ENCODE assay signal across 9 cellular contexts in the genomic region with DNA sequence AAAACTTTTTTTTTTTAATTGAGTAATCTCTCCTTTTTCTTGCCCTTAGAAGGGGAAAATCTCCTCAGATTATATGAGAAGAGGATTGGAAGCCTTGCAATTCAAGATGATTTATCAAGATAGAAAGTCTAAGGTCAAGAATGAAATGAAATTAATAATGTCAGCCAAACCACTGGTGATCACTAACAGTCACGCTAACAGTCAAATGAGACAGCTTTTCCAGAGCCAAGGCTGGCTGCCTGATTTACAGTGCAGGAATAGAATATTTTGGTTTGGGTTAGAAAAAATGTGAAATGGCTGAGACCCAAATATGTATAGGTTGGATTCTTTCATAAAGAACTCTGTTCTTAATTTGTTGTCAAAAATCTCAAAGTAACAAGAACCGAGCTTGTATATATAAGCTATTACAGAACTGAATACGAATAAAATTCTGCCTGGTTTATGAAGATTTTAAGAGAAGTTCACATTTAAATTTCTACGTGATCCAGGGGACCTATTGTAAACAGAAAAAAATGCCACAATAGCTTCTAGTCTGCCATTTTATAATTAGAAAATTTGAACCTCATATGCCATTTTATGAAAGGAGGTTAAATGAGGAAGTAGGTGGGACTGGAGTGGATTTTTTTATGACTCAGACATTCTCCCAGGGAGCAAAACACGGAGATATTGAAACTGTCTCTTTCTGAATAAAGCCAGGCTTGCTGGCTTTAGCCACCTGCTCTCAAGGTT.
A peak's percentile ranks its signal among the peaks of the same experiment; 100 is the strongest.
DNase-seq lines count a peak whose midpoint lies in the region; ATAC-seq and TF ChIP-seq lines count a peak whose summit lies in the region.
"Had no signal": no experiment of that assay in that cellular context is flagged by ENCODE, and none has a peak within 500 bp of the region (broad histone marks: within the 10 kb centered on the region; RNA-seq: fewer than 3 reads in every experiment).

No MANE protein-coding gene starts in this region.

- H3K36me3 Mint-ChIP-seq in WTC11, result peaks cover 4% of the 10 kb centered on the region

- peak overlapping the region; percentile 71 for H3K27ac ChIP-seq in AG04450 (ENCODE audit: low read depth, low read length)
- H3K27ac ChIP-seq in HL-60 (replicated peaks), result peak overlapping the region; percentile 34

- TF ChIP-seq CTCF in AG04450 (IDR thresholded peaks at IDR 0.05; ENCODE audit: low read depth, low read length), result no peak
- TF ChIP-seq CTCF in HL-60 (IDR thresholded peaks at IDR 0.05; ENCODE audit: insufficient read depth, low read length), result no peak
- TF ChIP-seq CTCF in WTC11 (IDR thresholded peaks at IDR 0.05), result no peak

- CTCF ChIA-PET in AG04450 (lab: Charles Lee) (interaction anchor here (0.9 kb wide), 1 partner anchor 152 kb away, joined by 3 read pairs; no protein-coding TSS in a partner anchor), WTC11 (lab: Charles Lee) (no interaction called here)

- H3K9me3 ChIP-seq in AG04450 (ENCODE audit: control insufficient read depth, insufficient read depth, low read length), result no peaks in the 10 kb centered on the region

- peak overlapping the region; percentile 39 for H3K4me3 ChIP-seq in AG04450 (ENCODE audit: low read depth, low read length)
- H3K4me3 ChIP-seq in HL-60 (replicated peaks; ENCODE audit: insufficient read depth, low read length), result no peak overlapping the region

- peaks cover 41% of the 10 kb centered on the region for H3K4me1 Mint-ChIP-seq in WTC11

- DNase-seq in AG04450 (ENCODE audit: low read depth, low spot score), result no peak
- peak in 1 of 2 experiments; percentile 41 for DNase-seq in HL-60 (ENCODE audit: low read depth in 1 of 2, low spot score in 1 of 2)
- DNase-seq in WTC11 (ENCODE audit: low spot score), result no peak
- peak; percentile 43 for DNase-seq in hepatic stellate cell (ENCODE audit: low spot score)
- no peak for DNase-seq in cerebellar nuclear complex (lab: John Stamatoyannopoulos, UW)
- no peak for DNase-seq in stimulated activated CD4-positive, alpha-beta T cell treated with anti-CD3 and anti-CD28 coated beads, Interleukin-4, amount 100 ng/mL, for 4 hours
- no peak for DNase-seq in KG1 (lab: John Stamatoyannopoulos, UW)
- DNase-seq: activated CD4-positive, alpha-beta T cell treated with anti-CD3 and anti-CD28 coated beads for 4 hours had no signal

- peak overlapping the region; percentile 10 for H3K27ac Mint-ChIP-seq in WTC11

- H3K9me3 Mint-ChIP-seq in WTC11, result no peaks in the 10 kb centered on the region

- ATAC-seq in WTC11 (no peak), GM18498 (IDR thresholded peaks at IDR 0.05; ENCODE audit: unreplicated experiment) (no peak)

- H3K27me3 Mint-ChIP-seq in WTC11 (ENCODE audit: low read depth), result no peaks in the 10 kb centered on the region

- POLR2A ChIA-PET in AG04450 (lab: Yijun Ruan, JAX) (interaction anchor here (2.2 kb wide), 1 partner anchor 127 kb away, joined by 12 read pairs; no protein-coding TSS in a partner anchor), WTC11 (lab: Charles Lee) (no interaction called here)

- H3K27me3 ChIP-seq in AG04450 (ENCODE audit: control insufficient read depth, insufficient read depth, low read length), result no peaks in the 10 kb centered on the region
- no peaks in the 10 kb centered on the region for H3K27me3 ChIP-seq in HL-60 (ENCODE audit: insufficient read depth, poor library complexity, severe bottlenecking)

- H3K4me3 Mint-ChIP-seq in WTC11, result no peak overlapping the region

TF ChIP-seq in WTC11, 78 proteins besides CTCF, POLR2A, EP300 and RAD21 (continues in another document):
- TF ChIP-seq, protein P1, sequence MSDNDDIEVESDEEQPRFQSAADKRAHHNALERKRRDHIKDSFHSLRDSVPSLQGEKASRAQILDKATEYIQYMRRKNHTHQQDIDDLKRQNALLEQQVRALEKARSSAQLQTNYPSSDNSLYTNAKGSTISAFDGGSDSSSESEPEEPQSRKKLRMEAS (CRISPR knock-in tag; IDR thresholded peaks at IDR 0.05), result no peak
- TF ChIP-seq KAT7 (CRISPR knock-in tag; IDR thresholded peaks at IDR 0.05; ENCODE audit: borderline replicate concordance) (no peak), NFATC4 (CRISPR knock-in tag; IDR thresholded peaks at IDR 0.05) (no peak), ZNF317 (CRISPR knock-in tag; IDR thresholded peaks at IDR 0.05; ENCODE audit: borderline replicate concordance, low read depth) (no peak), MXD4 (CRISPR knock-in tag; IDR thresholded peaks at IDR 0.05; ENCODE audit: borderline replicate concordance) (no peak), TEAD4 (CRISPR knock-in tag; IDR thresholded peaks at IDR 0.05) (no peak), EMX1 (CRISPR knock-in tag; IDR thresholded peaks at IDR 0.05) (no peak), TEAD1 (CRISPR knock-in tag; IDR thresholded peaks at IDR 0.05) (no peak)
- TF ChIP-seq, protein P2, sequence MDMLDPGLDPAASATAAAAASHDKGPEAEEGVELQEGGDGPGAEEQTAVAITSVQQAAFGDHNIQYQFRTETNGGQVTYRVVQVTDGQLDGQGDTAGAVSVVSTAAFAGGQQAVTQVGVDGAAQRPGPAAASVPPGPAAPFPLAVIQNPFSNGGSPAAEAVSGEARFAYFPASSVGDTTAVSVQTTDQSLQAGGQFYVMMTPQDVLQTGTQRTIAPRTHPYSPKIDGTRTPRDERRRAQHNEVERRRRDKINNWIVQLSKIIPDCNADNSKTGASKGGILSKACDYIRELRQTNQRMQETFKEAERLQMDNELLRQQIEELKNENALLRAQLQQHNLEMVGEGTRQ (CRISPR knock-in tag; IDR thresholded peaks at IDR 0.05), result no peak
- TF ChIP-seq, protein P3, sequence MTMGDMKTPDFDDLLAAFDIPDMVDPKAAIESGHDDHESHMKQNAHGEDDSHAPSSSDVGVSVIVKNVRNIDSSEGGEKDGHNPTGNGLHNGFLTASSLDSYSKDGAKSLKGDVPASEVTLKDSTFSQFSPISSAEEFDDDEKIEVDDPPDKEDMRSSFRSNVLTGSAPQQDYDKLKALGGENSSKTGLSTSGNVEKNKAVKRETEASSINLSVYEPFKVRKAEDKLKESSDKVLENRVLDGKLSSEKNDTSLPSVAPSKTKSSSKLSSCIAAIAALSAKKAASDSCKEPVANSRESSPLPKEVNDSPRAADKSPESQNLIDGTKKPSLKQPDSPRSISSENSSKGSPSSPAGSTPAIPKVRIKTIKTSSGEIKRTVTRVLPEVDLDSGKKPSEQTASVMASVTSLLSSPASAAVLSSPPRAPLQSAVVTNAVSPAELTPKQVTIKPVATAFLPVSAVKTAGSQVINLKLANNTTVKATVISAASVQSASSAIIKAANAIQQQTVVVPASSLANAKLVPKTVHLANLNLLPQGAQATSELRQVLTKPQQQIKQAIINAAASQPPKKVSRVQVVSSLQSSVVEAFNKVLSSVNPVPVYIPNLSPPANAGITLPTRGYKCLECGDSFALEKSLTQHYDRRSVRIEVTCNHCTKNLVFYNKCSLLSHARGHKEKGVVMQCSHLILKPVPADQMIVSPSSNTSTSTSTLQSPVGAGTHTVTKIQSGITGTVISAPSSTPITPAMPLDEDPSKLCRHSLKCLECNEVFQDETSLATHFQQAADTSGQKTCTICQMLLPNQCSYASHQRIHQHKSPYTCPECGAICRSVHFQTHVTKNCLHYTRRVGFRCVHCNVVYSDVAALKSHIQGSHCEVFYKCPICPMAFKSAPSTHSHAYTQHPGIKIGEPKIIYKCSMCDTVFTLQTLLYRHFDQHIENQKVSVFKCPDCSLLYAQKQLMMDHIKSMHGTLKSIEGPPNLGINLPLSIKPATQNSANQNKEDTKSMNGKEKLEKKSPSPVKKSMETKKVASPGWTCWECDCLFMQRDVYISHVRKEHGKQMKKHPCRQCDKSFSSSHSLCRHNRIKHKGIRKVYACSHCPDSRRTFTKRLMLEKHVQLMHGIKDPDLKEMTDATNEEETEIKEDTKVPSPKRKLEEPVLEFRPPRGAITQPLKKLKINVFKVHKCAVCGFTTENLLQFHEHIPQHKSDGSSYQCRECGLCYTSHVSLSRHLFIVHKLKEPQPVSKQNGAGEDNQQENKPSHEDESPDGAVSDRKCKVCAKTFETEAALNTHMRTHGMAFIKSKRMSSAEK (CRISPR knock-in tag; IDR thresholded peaks at IDR 0.05; ENCODE audit: borderline replicate concordance), result no peak
- TF ChIP-seq, protein P4, sequence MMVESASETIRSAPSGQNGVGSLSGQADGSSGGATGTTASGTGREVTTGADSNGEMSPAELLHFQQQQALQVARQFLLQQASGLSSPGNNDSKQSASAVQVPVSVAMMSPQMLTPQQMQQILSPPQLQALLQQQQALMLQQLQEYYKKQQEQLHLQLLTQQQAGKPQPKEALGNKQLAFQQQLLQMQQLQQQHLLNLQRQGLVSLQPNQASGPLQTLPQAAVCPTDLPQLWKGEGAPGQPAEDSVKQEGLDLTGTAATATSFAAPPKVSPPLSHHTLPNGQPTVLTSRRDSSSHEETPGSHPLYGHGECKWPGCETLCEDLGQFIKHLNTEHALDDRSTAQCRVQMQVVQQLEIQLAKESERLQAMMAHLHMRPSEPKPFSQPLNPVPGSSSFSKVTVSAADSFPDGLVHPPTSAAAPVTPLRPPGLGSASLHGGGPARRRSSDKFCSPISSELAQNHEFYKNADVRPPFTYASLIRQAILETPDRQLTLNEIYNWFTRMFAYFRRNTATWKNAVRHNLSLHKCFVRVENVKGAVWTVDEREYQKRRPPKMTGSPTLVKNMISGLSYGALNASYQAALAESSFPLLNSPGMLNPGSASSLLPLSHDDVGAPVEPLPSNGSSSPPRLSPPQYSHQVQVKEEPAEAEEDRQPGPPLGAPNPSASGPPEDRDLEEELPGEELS (CRISPR knock-in tag; IDR thresholded peaks at IDR 0.05), result no peak
- TF ChIP-seq, protein P5, sequence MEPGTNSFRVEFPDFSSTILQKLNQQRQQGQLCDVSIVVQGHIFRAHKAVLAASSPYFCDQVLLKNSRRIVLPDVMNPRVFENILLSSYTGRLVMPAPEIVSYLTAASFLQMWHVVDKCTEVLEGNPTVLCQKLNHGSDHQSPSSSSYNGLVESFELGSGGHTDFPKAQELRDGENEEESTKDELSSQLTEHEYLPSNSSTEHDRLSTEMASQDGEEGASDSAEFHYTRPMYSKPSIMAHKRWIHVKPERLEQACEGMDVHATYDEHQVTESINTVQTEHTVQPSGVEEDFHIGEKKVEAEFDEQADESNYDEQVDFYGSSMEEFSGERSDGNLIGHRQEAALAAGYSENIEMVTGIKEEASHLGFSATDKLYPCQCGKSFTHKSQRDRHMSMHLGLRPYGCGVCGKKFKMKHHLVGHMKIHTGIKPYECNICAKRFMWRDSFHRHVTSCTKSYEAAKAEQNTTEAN (CRISPR knock-in tag; IDR thresholded peaks at IDR 0.05), result no peak
- TF ChIP-seq, protein P6, sequence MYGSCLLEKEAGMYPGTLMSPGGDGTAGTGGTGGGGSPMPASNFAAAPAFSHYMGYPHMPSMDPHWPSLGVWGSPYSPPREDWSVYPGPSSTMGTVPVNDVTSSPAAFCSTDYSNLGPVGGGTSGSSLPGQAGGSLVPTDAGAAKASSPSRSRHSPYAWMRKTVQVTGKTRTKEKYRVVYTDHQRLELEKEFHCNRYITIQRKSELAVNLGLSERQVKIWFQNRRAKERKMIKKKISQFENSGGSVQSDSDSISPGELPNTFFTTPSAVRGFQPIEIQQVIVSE (CRISPR knock-in tag; IDR thresholded peaks at IDR 0.05; ENCODE audit: borderline replicate concordance), result no peak
